Comparison of ENCODE assay signal across 21 cellular contexts in genomic region chr13:21522847-21523246, GRCh38.
"Had no signal": no experiment of that assay in that cellular context is flagged by ENCODE, and none has a peak within 500 bp of the region (broad histone marks: within the 10 kb centered on the region; RNA-seq: fewer than 3 reads in every experiment).

No MANE protein-coding gene starts in this region.

- DNase-seq: activated CD4-positive, alpha-beta T cell treated with anti-CD3 and anti-CD28 coated beads, Interleukin-2, amount 10 ng/mL, durations not matched to agents 24 days and 14 days; activated CD4-positive, alpha-beta T cell treated with anti-CD3 and anti-CD28 coated beads, Interleukin-2, amount 50 U/mL, for 4 hours; activated CD4-positive, CD25-positive, alpha-beta regulatory T cell; activated CD8-positive, alpha-beta T cell treated with anti-CD3 and anti-CD28 coated beads for 36 hours; activated gamma-delta T cell; activated naive CD4-positive, alpha-beta T cell treated with Interleukin-2 at 50 U/mL for 16 hours; activated naive CD8-positive, alpha-beta T cell treated with anti-CD3 and anti-CD28 coated beads, Interleukin-2, amount 10 ng/mL, durations not matched to agents 7 days and 5 days; activated T-cell treated with anti-CD3 and anti-CD28 coated beads, Interleukin-2, amount 50 U/mL, for 24 hours; amygdala; cerebellar nuclear complex; MM.1S; MV-4-11; NCI-H1092; NCI-H1436 treated with DMSO at 0.1 percent for 48 hours; NCI-H1694 treated with DMSO at 0.1 percent for 48 hours; NCI-H2029; NCI-H345; NCI-H524 treated with DMSO at 0.1 percent for 48 hours; Right ventricle myocardium superior; T1000; WERI-Rb-1 had no signal

- ATAC-seq: activated CD8-positive, alpha-beta T cell treated with anti-CD3 and anti-CD28 coated beads for 36 hours had no signal
